8 cellular contexts compared by ENCODE assay signal in genomic region chr3:197749601-197750395, GRCh38. TPM values are rescaled to one million over a fixed set of nuclear protein-coding genes. Genes with fewer than 3 reads are reported as not detected.
DNase-seq lines count a peak whose midpoint lies in the region; ATAC-seq and TF ChIP-seq lines count a peak whose summit lies in the region.

A gene with protein sequence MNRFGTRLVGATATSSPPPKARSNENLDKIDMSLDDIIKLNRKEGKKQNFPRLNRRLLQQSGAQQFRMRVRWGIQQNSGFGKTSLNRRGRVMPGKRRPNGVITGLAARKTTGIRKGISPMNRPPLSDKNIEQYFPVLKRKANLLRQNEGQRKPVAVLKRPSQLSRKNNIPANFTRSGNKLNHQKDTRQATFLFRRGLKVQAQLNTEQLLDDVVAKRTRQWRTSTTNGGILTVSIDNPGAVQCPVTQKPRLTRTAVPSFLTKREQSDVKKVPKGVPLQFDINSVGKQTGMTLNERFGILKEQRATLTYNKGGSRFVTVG (plus strand): TSS chr3:197749883. CDS start chr3:197749972, 89 bp downstream.

- peaks cover 17 to 69% (median 52%) of the 10 kb centered on the region in 6 donors for H3K4me1 ChIP-seq in spleen

- H3K27ac ChIP-seq in spleen = peak within 1 kb of the TSS; percentile 93 to 98 (median 97)

- H3K9me3 Mint-ChIP-seq in WTC11 = no peaks in the 10 kb centered on the region

- POLR2A ChIA-PET in WTC11 (lab: Charles Lee) = no interaction called here

- peak within 1 kb of the TSS; percentile 89 for H3K4me3 Mint-ChIP-seq in WTC11

- H3K27ac Mint-ChIP-seq in WTC11 = peak within 1 kb of the TSS; percentile 84; the same call in 1 of the 2 replicates

- H3K36me3 ChIP-seq in spleen = no peaks in the 10 kb centered on the region

- intact Hi-C loops in spleen (cut with DNase I; ENCODE audit: low total_unique reads) = no loop called here

- CTCF ChIA-PET in WTC11 (lab: Charles Lee) = interaction anchor here (0.6 to 1.1 kb wide), 2 partner anchors 14 to 68 kb away, joined by 3 to 4 read pairs; no protein-coding TSS in a partner anchor

- ATAC-seq in GM18907 (IDR thresholded peaks at IDR 0.05; ENCODE audit: unreplicated experiment) (peak; percentile 77), HG03139 (IDR thresholded peaks at IDR 0.05; ENCODE audit: unreplicated experiment) (peak; percentile 72), WTC11 (peak; percentile 78)

- H3K36me3 Mint-ChIP-seq in WTC11 = no peaks in the 10 kb centered on the region

- TF ChIP-seq CTCF in WTC11 (IDR thresholded peaks at IDR 0.05) (no peak), cardiac fibroblast (IDR thresholded peaks at IDR 0.05; ENCODE audit: low read depth, low read length) (peak; percentile 34), spleen (IDR thresholded peaks at IDR 0.05 in 8 of 11, conservative IDR thresholded peaks at IDR 0.05 in 3 of 11) (peak in 10 of 11 experiments; percentile 34 to 84 (median 64))

- no peaks in the 10 kb centered on the region for H3K9me3 ChIP-seq in spleen

- WGBS in spleen, 5 donors = 0 to 1% (median 1%) methylated on average over 41 to 104 of the region's 104 CpGs

- peak in 2 of 3 donors; percentile 58 to 59 for TF ChIP-seq POLR2A in spleen (IDR thresholded peaks at IDR 0.05)

- no peaks in the 10 kb centered on the region for H3K27me3 ChIP-seq in spleen (replicated peaks in 1 of 7)

- H3K4me3 ChIP-seq in cardiac fibroblast (replicated peaks in 1 of 2; ENCODE audit: low read depth in 2 of 2, low read length in 2 of 2) (peak within 1 kb of the TSS; percentile 79 to 84), spleen (peak within 1 kb of the TSS; percentile 70 to 94 (median 86))

- DNase-seq in AG08395 (ENCODE audit: low spot score) = peak; percentile 96
- peak; percentile 82 for DNase-seq in NCI-H226
- DNase-seq in WTC11 (ENCODE audit: low spot score) = peak; percentile 74
- DNase-seq in cardiac fibroblast (ENCODE audit: low read depth in 2 of 2) = peak; percentile 79 to 90
- DNase-seq in inferior parietal cortex (ENCODE audit: extremely low spot score) = peak; percentile 88
- peak; percentile 99 for DNase-seq in spleen

- H3K27me3 Mint-ChIP-seq in WTC11 (ENCODE audit: low read depth) = peaks cover 30% of the 10 kb centered on the region

- H3K4me1 Mint-ChIP-seq in WTC11 = peaks cover 29% of the 10 kb centered on the region

TF ChIP-seq in WTC11, 78 proteins besides CTCF, POLR2A, EP300 and RAD21:
- 0 out of 2 replicates have a peak, but pooled peaks have one; percentile 18 for TF ChIP-seq CREM (CRISPR knock-in tag; IDR thresholded peaks at IDR 0.05)
- TF ChIP-seq ESRRA (CRISPR knock-in tag; IDR thresholded peaks at IDR 0.05; ENCODE audit: borderline replicate concordance) = peak; percentile 55; the same call in 1 of the 2 replicates
- TF ChIP-seq GABPB1 (CRISPR knock-in tag; IDR thresholded peaks at IDR 0.05) = peak; percentile 24; the same call in 1 of the 2 replicates
- TF ChIP-seq, protein P1, sequence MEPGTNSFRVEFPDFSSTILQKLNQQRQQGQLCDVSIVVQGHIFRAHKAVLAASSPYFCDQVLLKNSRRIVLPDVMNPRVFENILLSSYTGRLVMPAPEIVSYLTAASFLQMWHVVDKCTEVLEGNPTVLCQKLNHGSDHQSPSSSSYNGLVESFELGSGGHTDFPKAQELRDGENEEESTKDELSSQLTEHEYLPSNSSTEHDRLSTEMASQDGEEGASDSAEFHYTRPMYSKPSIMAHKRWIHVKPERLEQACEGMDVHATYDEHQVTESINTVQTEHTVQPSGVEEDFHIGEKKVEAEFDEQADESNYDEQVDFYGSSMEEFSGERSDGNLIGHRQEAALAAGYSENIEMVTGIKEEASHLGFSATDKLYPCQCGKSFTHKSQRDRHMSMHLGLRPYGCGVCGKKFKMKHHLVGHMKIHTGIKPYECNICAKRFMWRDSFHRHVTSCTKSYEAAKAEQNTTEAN (CRISPR knock-in tag; IDR thresholded peaks at IDR 0.05) = no peak
- TF ChIP-seq CDX4 (CRISPR knock-in tag; IDR thresholded peaks at IDR 0.05; ENCODE audit: borderline replicate concordance) = no peak
- TF ChIP-seq ETV6 (CRISPR knock-in tag; IDR thresholded peaks at IDR 0.05) = peak; percentile 57; the same call in 1 of the 2 replicates
- TF ChIP-seq NFE2L1 (CRISPR knock-in tag; IDR thresholded peaks at IDR 0.05) = 0 out of 2 replicates have a peak, but pooled peaks have one; percentile 7
- 0 out of 2 replicates have a peak, but pooled peaks have one; percentile 22 for TF ChIP-seq HMGXB4 (CRISPR knock-in tag; IDR thresholded peaks at IDR 0.05)
- no peak for TF ChIP-seq MXD4 (CRISPR knock-in tag; IDR thresholded peaks at IDR 0.05; ENCODE audit: borderline replicate concordance)
- TF ChIP-seq MAX (CRISPR knock-in tag; IDR thresholded peaks at IDR 0.05) = 0 out of 2 replicates have a peak, but pooled peaks have one; percentile 56
- TF ChIP-seq NFYB (CRISPR knock-in tag; conservative IDR thresholded peaks at IDR 0.05; ENCODE audit: low read depth) = 0 out of 2 replicates have a peak, but pooled peaks have one; percentile 20
- TF ChIP-seq NR1H2 (CRISPR knock-in tag; IDR thresholded peaks at IDR 0.05) = no peak
- TF ChIP-seq FOXP1 (CRISPR knock-in tag; IDR thresholded peaks at IDR 0.05; ENCODE audit: borderline replicate concordance) = peak; percentile 76; the same call in 1 of the 2 replicates
- TF ChIP-seq, protein P2, sequence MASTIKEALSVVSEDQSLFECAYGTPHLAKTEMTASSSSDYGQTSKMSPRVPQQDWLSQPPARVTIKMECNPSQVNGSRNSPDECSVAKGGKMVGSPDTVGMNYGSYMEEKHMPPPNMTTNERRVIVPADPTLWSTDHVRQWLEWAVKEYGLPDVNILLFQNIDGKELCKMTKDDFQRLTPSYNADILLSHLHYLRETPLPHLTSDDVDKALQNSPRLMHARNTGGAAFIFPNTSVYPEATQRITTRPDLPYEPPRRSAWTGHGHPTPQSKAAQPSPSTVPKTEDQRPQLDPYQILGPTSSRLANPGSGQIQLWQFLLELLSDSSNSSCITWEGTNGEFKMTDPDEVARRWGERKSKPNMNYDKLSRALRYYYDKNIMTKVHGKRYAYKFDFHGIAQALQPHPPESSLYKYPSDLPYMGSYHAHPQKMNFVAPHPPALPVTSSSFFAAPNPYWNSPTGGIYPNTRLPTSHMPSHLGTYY (CRISPR knock-in tag; IDR thresholded peaks at IDR 0.05) = no peak
- TF ChIP-seq FOXK1 (CRISPR knock-in tag; IDR thresholded peaks at IDR 0.05) = 0 out of 2 replicates have a peak, but pooled peaks have one; percentile 11
- TF ChIP-seq MYBL2 (CRISPR knock-in tag; IDR thresholded peaks at IDR 0.05) = peak; percentile 41; the same call in 1 of the 2 replicates
- TF ChIP-seq SP1 (CRISPR knock-in tag; conservative IDR thresholded peaks at IDR 0.05) = peak; percentile 36; the same call in 1 of the 2 replicates
- peak; percentile 82; the same call in 1 of the 2 replicates for TF ChIP-seq FOXP4 (CRISPR knock-in tag; IDR thresholded peaks at IDR 0.05)
- no peak for TF ChIP-seq RORB (CRISPR knock-in tag; IDR thresholded peaks at IDR 0.05)
- TF ChIP-seq NFATC4 (CRISPR knock-in tag; IDR thresholded peaks at IDR 0.05) = no peak

RNA-seq across cellular contexts. Expression of the gene that starts here (rescaled TPM):
- total RNA-seq in WTC11 (2021) (21.4 to 24.5 TPM (median 23.7 TPM) in 3 replicates), spleen (10 to 100 TPM; 28.5 to 52.6 (median 42.7) TPM)
- 10 to 100 TPM; 10.9 to 15.7 (median 12.0) TPM for polyA plus RNA-seq in spleen

Comparison
In these comparisons a context has a peak if more than half of its experiments do, and no peak if none do; other contexts are left out.
1. Peak in every context shown above with its lines: DNase-seq, ATAC-seq, H3K4me3 ChIP-seq and H3K27ac ChIP-seq.